19 cellular contexts compared by ENCODE assay signal in the genomic region with DNA sequence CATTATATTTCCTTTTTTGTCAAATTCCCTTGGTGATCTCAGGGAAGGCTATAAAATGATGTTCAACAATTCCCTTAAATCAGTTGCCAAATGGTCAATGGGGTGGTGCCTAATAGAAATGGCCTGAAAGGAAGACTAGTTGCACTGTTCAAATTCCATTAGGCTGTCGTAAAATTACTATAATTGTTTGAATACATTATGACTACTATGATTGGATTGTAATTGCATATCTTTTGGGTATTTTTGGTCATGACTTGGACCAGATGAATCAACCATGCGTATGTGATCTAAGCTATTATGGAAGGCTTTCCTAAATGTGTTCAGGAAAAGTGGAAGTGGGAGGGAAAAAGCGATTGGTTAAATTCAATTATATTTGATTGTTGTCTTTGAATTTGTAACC. TPM values are rescaled to one million over a fixed set of nuclear protein-coding genes. Genes with fewer than 3 reads are reported as not detected.
DNase-seq lines count a peak whose midpoint lies in the region; ATAC-seq, FAIRE-seq and TF ChIP-seq lines count a peak whose summit lies in the region.
"Had no signal": no experiment of that assay in that cellular context is flagged by ENCODE, and none has a peak within 500 bp of the region (broad histone marks: within the 10 kb centered on the region; RNA-seq: fewer than 3 reads in every experiment).

No MANE protein-coding gene starts in this region.

- TF ChIP-seq POLR2A in GM12892 (IDR thresholded peaks at IDR 0.05; ENCODE audit: low read depth, low read length) (no peak), heart left ventricle (IDR thresholded peaks at IDR 0.05) (no peak)

- H3K79me2 ChIP-seq in fibroblast of lung (ENCODE audit: control insufficient read depth, insufficient read depth, low read length) = no peaks in the 10 kb centered on the region

- no peak for FAIRE-seq in GM12892 (lab: Jason Lieb, UNC)
- FAIRE-seq: frontal cortex had no signal

- CTCF ChIA-PET in activated CD4-positive, alpha-beta T cell treated with anti-CD3 and anti-CD28 coated beads, Interleukin-2, amount 10 ng/mL, durations not matched to agents 7 days and 5 days (lab: Charles Lee) = no interaction called here

- H3K9me3 Mint-ChIP-seq in activated CD4-positive, alpha-beta T cell treated with anti-CD3 and anti-CD28 coated beads, Interleukin-2, amount 10 ng/mL, durations not matched to agents 7 days and 5 days = no peaks in the 10 kb centered on the region
- H3K9me3 Mint-ChIP-seq: activated T-helper 2 cell treated with anti-CD3 and anti-CD28 coated beads, Interferon-gamma antibody, Interleukin-2, Interleukin-4, amounts not matched to agents 10 μg/mL and 5 μg/mL and 100 μg/mL, durations not matched to agents 14 hours and 24 hours and 36 hours had no signal

- H3K27me3 ChIP-seq in RWPE2 (ENCODE audit: insufficient read depth, poor library complexity, severe bottlenecking) (no peaks in the 10 kb centered on the region), fibroblast of lung (ENCODE audit: control insufficient read depth, insufficient read depth, low read length) (no peaks in the 10 kb centered on the region), heart left ventricle (no peaks in the 10 kb centered on the region)

- no peak overlapping the region for H3K27ac Mint-ChIP-seq in activated CD4-positive, alpha-beta T cell treated with anti-CD3 and anti-CD28 coated beads, Interleukin-2, amount 10 ng/mL, durations not matched to agents 7 days and 5 days
- H3K27ac Mint-ChIP-seq: activated naive CD8-positive, alpha-beta T cell treated with anti-CD3 and anti-CD28 coated beads, Interleukin-2, amount 50 U/mL, for 24 hours; activated T-helper 2 cell treated with anti-CD3 and anti-CD28 coated beads, Interferon-gamma antibody, Interleukin-2, Interleukin-4, amounts not matched to agents 10 μg/mL and 5 μg/mL and 100 μg/mL, durations not matched to agents 14 hours and 24 hours and 36 hours; CD4-positive, CD25-positive, alpha-beta regulatory T cell had no signal

- H3K36me3 ChIP-seq in RWPE2 (ENCODE audit: low read depth) (no peaks in the 10 kb centered on the region), fibroblast of lung (ENCODE audit: control insufficient read depth, insufficient read depth, low read length) (no peaks in the 10 kb centered on the region), heart left ventricle (no peaks in the 10 kb centered on the region)

- DNase-seq in GM03348 (ENCODE audit: low spot score) = peak; percentile 72
- DNase-seq in RWPE2 (ENCODE audit: low spot score) = no peak
- peak; percentile 76 to 91 for DNase-seq in fibroblast of lung (ENCODE audit: low read depth in 2 of 2)
- DNase-seq in skeletal muscle cell (ENCODE audit: low read depth) = peak; percentile 82
- no peak for DNase-seq in GM12892 (ENCODE audit: insufficient read length)
- no peak for DNase-seq in heart left ventricle
- no peak for DNase-seq in activated CD4-positive, alpha-beta T cell treated with anti-CD3 and anti-CD28 coated beads, Interleukin-2, amount 10 ng/mL, durations not matched to agents 7 days and 5 days
- no peak for DNase-seq in NK-92 (lab: John Stamatoyannopoulos, UW; ENCODE audit: unreplicated experiment)
- DNase-seq: activated CD4-positive, alpha-beta T cell treated with anti-CD3 and anti-CD28 coated beads for 1 hour; activated naive CD8-positive, alpha-beta T cell treated with anti-CD3 and anti-CD28 coated beads, Interleukin-2, amount 50 U/mL, for 24 hours; CD4-positive, CD25-positive, alpha-beta regulatory T cell; H7; left colon; midbrain; NCI-H1105 treated with DMSO at 0.1 percent for 48 hours; NCI-H69 had no signal

- H2AFZ ChIP-seq in fibroblast of lung (ENCODE audit: low read length) = no peak overlapping the region

- H4K20me1 ChIP-seq in fibroblast of lung (ENCODE audit: control insufficient read depth, extremely low read depth, insufficient read depth, low read length) = no peaks in the 10 kb centered on the region

- H3K9me3 ChIP-seq in RWPE2 (ENCODE audit: severe bottlenecking) = no peaks in the 10 kb centered on the region
- H3K9me3 ChIP-seq in fibroblast of lung (ENCODE audit: control insufficient read depth, insufficient read depth, low read depth, low read length) = no peaks in the 10 kb centered on the region
- H3K9me3 ChIP-seq in heart left ventricle = no peaks in the 10 kb centered on the region

- ATAC-seq in RWPE2 (ENCODE audit: low read depth) (peak; percentile 53), heart left ventricle (no peak)
- ATAC-seq: activated naive CD8-positive, alpha-beta T cell treated with anti-CD3 and anti-CD28 coated beads, Interleukin-2, amount 50 U/mL, for 24 hours; left colon had no signal

- peaks cover 7% of the 10 kb centered on the region for H3K4me1 ChIP-seq in RWPE2 (ENCODE audit: insufficient read depth, poor library complexity, severe bottlenecking)
- H3K4me1 ChIP-seq in fibroblast of lung (ENCODE audit: control insufficient read depth, extremely low read depth, insufficient read depth, low read length) = peaks cover 19% of the 10 kb centered on the region
- H3K4me1 ChIP-seq in heart left ventricle = no peaks in the 10 kb centered on the region

- H3K4me3 ChIP-seq in RWPE2 (ENCODE audit: severe bottlenecking) (no peak overlapping the region), fibroblast of lung (replicated peaks in 1 of 4; ENCODE audit: control extremely low read depth in 1 of 4, insufficient read depth in 1 of 4, low read depth in 3 of 4, low read length in 4 of 4) (no peak overlapping the region), skeletal muscle cell (ENCODE audit: low read depth, low read length) (no peak overlapping the region), heart left ventricle (no peak overlapping the region)

- H3K4me2 ChIP-seq in fibroblast of lung (ENCODE audit: extremely low read depth, insufficient read depth, low read length) = no peak overlapping the region

- intact Hi-C loops in heart left ventricle (cut with DNase I) = no loop called here

- no peak overlapping the region for H3K4me3 Mint-ChIP-seq in activated CD4-positive, alpha-beta T cell treated with anti-CD3 and anti-CD28 coated beads, Interleukin-2, amount 10 ng/mL, durations not matched to agents 7 days and 5 days
- H3K4me3 Mint-ChIP-seq: activated naive CD8-positive, alpha-beta T cell treated with anti-CD3 and anti-CD28 coated beads, Interleukin-2, amount 50 U/mL, for 24 hours; CD4-positive, CD25-positive, alpha-beta regulatory T cell had no signal

- POLR2A ChIA-PET in activated CD4-positive, alpha-beta T cell treated with anti-CD3 and anti-CD28 coated beads, Interleukin-2, amount 10 ng/mL, durations not matched to agents 7 days and 5 days (lab: Charles Lee) = no interaction called here

- H3K9ac ChIP-seq in fibroblast of lung (ENCODE audit: insufficient read depth, low read length) = no peak overlapping the region

- no peaks in the 10 kb centered on the region for H3K4me1 Mint-ChIP-seq in activated CD4-positive, alpha-beta T cell treated with anti-CD3 and anti-CD28 coated beads, Interleukin-2, amount 10 ng/mL, durations not matched to agents 7 days and 5 days
- H3K4me1 Mint-ChIP-seq: activated naive CD8-positive, alpha-beta T cell treated with anti-CD3 and anti-CD28 coated beads, Interleukin-2, amount 50 U/mL, for 24 hours; CD4-positive, CD25-positive, alpha-beta regulatory T cell had no signal

- WGBS in heart left ventricle, 4 donors = 86 to 93% (median 87%) methylated on average over 3 of the region's 3 CpGs

- H3K27ac ChIP-seq in RWPE2 (ENCODE audit: poor library complexity, severe bottlenecking) (no peak overlapping the region), fibroblast of lung (ENCODE audit: insufficient read depth, low read length) (peak overlapping the region; percentile 52), heart left ventricle (no peak overlapping the region)

- no peaks in the 10 kb centered on the region for H3K36me3 Mint-ChIP-seq in activated CD4-positive, alpha-beta T cell treated with anti-CD3 and anti-CD28 coated beads, Interleukin-2, amount 10 ng/mL, durations not matched to agents 7 days and 5 days (ENCODE audit: low read depth)
- H3K36me3 Mint-ChIP-seq: CD4-positive, CD25-positive, alpha-beta regulatory T cell had no signal

- no peak for TF ChIP-seq CTCF in RWPE2 (IDR thresholded peaks at IDR 0.05; ENCODE audit: poor library complexity, severe bottlenecking)
- no peak for TF ChIP-seq CTCF in fibroblast of lung (conservative IDR thresholded peaks at IDR 0.05 in 1 of 2, IDR thresholded peaks at IDR 0.05 in 1 of 2; ENCODE audit: low read depth in 1 of 2, low read length in 2 of 2)
- TF ChIP-seq CTCF in heart left ventricle (IDR thresholded peaks at IDR 0.05) = no peak

- H3K27me3 Mint-ChIP-seq in activated CD4-positive, alpha-beta T cell treated with anti-CD3 and anti-CD28 coated beads, Interleukin-2, amount 10 ng/mL, durations not matched to agents 7 days and 5 days = peaks cover 3% of the 10 kb centered on the region

RNA-seq across cellular contexts. Expression of a gene that starts 41.3 kb away (rescaled TPM):
- total RNA-seq in fibroblast of lung (11.0 and 25.3 TPM in 2 replicates), heart left ventricle (1 to 10 TPM in 8 of 9 donors, under 1 TPM in 1; 0.69 to 3.7 (median 1.6) TPM)
- polyA plus RNA-seq in fibroblast of lung (6.0 and 17.8 TPM in 2 replicates), heart left ventricle (1 to 10 TPM; 1.5 to 2.4 TPM)
- polyA plus RNA-seq in fibroblast of lung (2012) = 4.3 and 13.1 TPM in 2 replicates
- 3.6 and 4.0 TPM in 2 replicates for polyA minus RNA-seq in fibroblast of lung (ENCODE audit: low replicate concordance)
- polyA plus RNA-seq in GM12892 (2012; ENCODE audit: missing spikeins) = not detected
- not detected for total RNA-seq in activated CD4-positive, alpha-beta T cell treated with anti-CD3 and anti-CD28 coated beads, Interleukin-2, amount 10 ng/mL, durations not matched to agents 7 days and 5 days
- total RNA-seq: activated T-helper 2 cell treated with anti-CD3 and anti-CD28 coated beads, Interferon-gamma antibody, Interleukin-2, Interleukin-4, amounts not matched to agents 10 μg/mL and 5 μg/mL and 100 μg/mL, durations not matched to agents 14 hours and 24 hours and 36 hours; CD4-positive, CD25-positive, alpha-beta regulatory T cell; H7; OCI-LY7 had no signal
- polyA plus RNA-seq: CD4-positive, CD25-positive, alpha-beta regulatory T cell had no signal

Comparison
In these comparisons a context has a peak if more than half of its experiments do, and no peak if none do; other contexts are left out.
1. DNase-seq: peak in GM03348 (single experiment), fibroblast of lung (2 of 2) and skeletal muscle cell (single experiment); none in RWPE2 (single experiment), GM12892 (single experiment), heart left ventricle (0 of 5), activated CD4-positive, alpha-beta T cell treated with anti-CD3 and anti-CD28 coated beads, Interleukin-2, amount 10 ng/mL, durations not matched to agents 7 days and 5 days (single experiment) and NK-92 (single experiment).